In the genomic region with DNA sequence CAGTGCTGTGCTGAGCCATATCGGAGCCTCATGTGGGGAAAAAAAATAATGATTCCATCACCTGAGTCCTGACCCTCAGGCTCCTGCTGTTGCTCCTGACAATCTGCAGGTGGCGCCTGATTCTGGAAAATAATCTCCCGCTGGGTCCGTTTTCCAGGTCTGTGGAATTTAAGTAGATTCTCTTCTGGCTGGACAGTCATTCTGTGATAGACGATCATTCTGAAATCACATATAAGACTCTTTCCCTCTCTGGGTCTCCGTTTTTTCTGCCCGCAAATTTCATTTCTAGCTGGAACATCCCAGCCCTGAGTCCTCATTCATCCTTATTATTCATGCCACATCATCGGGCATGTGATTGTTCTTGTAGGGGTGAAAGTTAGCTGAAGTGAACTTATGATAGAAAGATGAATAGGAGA, we compare ENCODE assay signal across 8 cellular contexts. TPM values are rescaled to one million over a fixed set of nuclear protein-coding genes. Genes with fewer than 3 reads are reported as not detected.
DNase-seq lines count a peak whose midpoint lies in the region; ATAC-seq and TF ChIP-seq lines count a peak whose summit lies in the region.

No MANE protein-coding gene starts in this region.

- no peaks in the 10 kb centered on the region for H3K9me3 ChIP-seq in testis

- TF ChIP-seq POLR2A in testis (IDR thresholded peaks at IDR 0.05): no peak

- H3K27me3 ChIP-seq in testis: no peaks in the 10 kb centered on the region

- no peaks in the 10 kb centered on the region for H3K4me1 ChIP-seq in testis

- H3K27ac ChIP-seq in caudate nucleus (ENCODE audit: low read depth, low read length): no peak overlapping the region
- H3K27ac ChIP-seq in testis: no peak overlapping the region

- peak; percentile 86 for TF ChIP-seq CTCF in LNCaP clone FGC (IDR thresholded peaks at IDR 0.05; ENCODE audit: control insufficient read depth, extremely low read depth, insufficient read depth)
- peak; percentile 90 to 96 (median 92) for TF ChIP-seq CTCF in testis (IDR thresholded peaks at IDR 0.05)

- DNase-seq in EL (peak; percentile 78), LNCaP clone FGC (ENCODE audit: low read depth) (peak; percentile 56), RPMI8226 (peak; percentile 63), caudate nucleus (lab: John Stamatoyannopoulos, UW) (peak in 44 of 61 donors; percentile 13 to 75 (median 30)), left colon (peak in 1 of 2 donors; percentile 59), testis (peak; percentile 81)

- no peaks in the 10 kb centered on the region for H3K36me3 ChIP-seq in testis (ENCODE audit: low read depth, missing control alignments)

- intact Hi-C loops in left colon (cut with DNase I, micrococcal nuclease) (loop anchor here (5.0 to 10.0 kb wide), 3 partner anchors 88 to 335 kb away; no protein-coding TSS in a partner anchor), testis (cut with DNase I; ENCODE audit: low total_unique reads) (loop anchor here (5.0 kb wide), 2 partner anchors 83 to 142 kb away; no protein-coding TSS in a partner anchor)

- ATAC-seq in left colon (peak; percentile 59), HG02885 (IDR thresholded peaks at IDR 0.05; ENCODE audit: poor library complexity, unreplicated experiment) (no peak), HG03469 (IDR thresholded peaks at IDR 0.05; ENCODE audit: unreplicated experiment) (no peak)

- 17 to 21% methylated on average over 8 of the region's 8 CpGs for WGBS in testis, 2 donors

- no peak overlapping the region for H3K4me3 ChIP-seq in LNCaP clone FGC (ENCODE audit: low read depth, low read length)
- no peak overlapping the region for H3K4me3 ChIP-seq in testis

RNA-seq across cellular contexts. Expression of gene STXBP1, which starts 22.1 kb away (rescaled TPM):
- total RNA-seq in left colon: 10 to 100 TPM in 1 of 2 donors, 1 to 10 TPM in 1; 9.0 to 15.0 TPM
- 10 to 100 TPM; 33.1 to 36.1 TPM for total RNA-seq in testis
- polyA plus RNA-seq in testis (ENCODE audit: insufficient read depth, low read depth, low replicate concordance): 21.2 TPM
